Comparison of ENCODE assay signal across 12 cellular contexts in the genomic region with DNA sequence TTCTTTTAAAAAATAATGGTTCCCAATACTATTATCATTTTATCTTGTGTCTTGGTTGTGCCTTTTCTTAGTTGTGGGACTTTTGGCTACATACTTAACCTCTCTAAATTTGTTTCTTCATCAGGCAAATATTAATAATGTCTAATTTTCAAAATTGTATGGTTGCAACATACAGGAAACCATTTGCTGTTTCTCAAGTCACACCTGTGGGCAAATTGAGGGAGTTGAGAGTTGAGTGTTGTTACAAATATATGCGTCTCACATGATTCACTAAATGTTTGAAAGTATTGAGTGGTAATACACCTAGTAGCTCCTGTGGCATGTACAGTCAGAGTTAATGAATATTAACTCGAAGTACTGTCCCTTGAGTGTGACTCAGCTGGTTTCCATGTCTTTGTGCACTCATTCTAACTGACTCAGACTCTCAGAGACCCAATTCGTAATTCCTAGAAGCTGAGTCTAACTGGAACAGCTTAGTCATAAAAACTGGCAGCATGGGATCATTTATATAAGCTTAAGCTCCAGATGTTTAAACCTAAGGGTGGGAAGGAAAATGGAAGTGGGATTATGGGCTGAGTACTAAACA.
DNase-seq lines count a peak whose midpoint lies in the region; TF ChIP-seq lines count a peak whose summit lies in the region.
"Had no signal": no experiment of that assay in that cellular context is flagged by ENCODE, and none has a peak within 500 bp of the region (broad histone marks: within the 10 kb centered on the region; RNA-seq: fewer than 3 reads in every experiment).

No MANE protein-coding gene starts in this region.

- peak overlapping the region; percentile 95 for H3K27ac ChIP-seq in ACC112 (ENCODE audit: low read depth, low read length)
- no peak overlapping the region for H3K27ac ChIP-seq in hepatocyte
- H3K27ac ChIP-seq: BLaER1, cardiac muscle cell, KMS-11 had no signal

- H3K36me3 ChIP-seq in ACC112 (ENCODE audit: insufficient read depth, low read length) = no peaks in the 10 kb centered on the region
- no peaks in the 10 kb centered on the region for H3K36me3 ChIP-seq in hepatocyte (replicated peaks; ENCODE audit: insufficient read depth, low read depth)
- H3K36me3 ChIP-seq: BLaER1, cardiac muscle cell had no signal

- H2AFZ ChIP-seq in ACC112 (ENCODE audit: low read length, unreplicated experiment) (peak overlapping the region; percentile 20), hepatocyte (no peak overlapping the region)

- peaks cover 11% of the 10 kb centered on the region for H3K4me1 ChIP-seq in ACC112 (ENCODE audit: control insufficient read depth, insufficient read depth, low read length, unreplicated experiment)
- no peaks in the 10 kb centered on the region for H3K4me1 ChIP-seq in hepatocyte (ENCODE audit: insufficient read depth)
- H3K4me1 ChIP-seq: BLaER1 had no signal

- peak overlapping the region; percentile 13; the same call in 1 of the 2 replicates for H3K4me3 ChIP-seq in ACC112 (ENCODE audit: low read depth, low read length)
- H3K4me3 ChIP-seq in HFF-Myc (replicated peaks; ENCODE audit: low read depth, low read length) = no peak overlapping the region
- no peak overlapping the region for H3K4me3 ChIP-seq in hepatocyte
- H3K4me3 ChIP-seq: BLaER1, cardiac muscle cell had no signal

- no peak overlapping the region for H3K4me2 ChIP-seq in hepatocyte
- H3K4me2 ChIP-seq: BLaER1, KMS-11 had no signal

- H4K20me1 ChIP-seq in hepatocyte (ENCODE audit: insufficient read depth, poor library complexity, severe bottlenecking) = no peaks in the 10 kb centered on the region
- H4K20me1 ChIP-seq: BLaER1 had no signal

- no peaks in the 10 kb centered on the region for H3K9me3 ChIP-seq in hepatocyte (ENCODE audit: low read depth)
- H3K9me3 ChIP-seq: BLaER1 had no signal

- H3K9me2 ChIP-seq in hepatocyte (replicated peaks; ENCODE audit: insufficient read depth) = no peaks in the 10 kb centered on the region

- DNase-seq in HFF-Myc (ENCODE audit: extremely low read depth, low read depth) = peak; percentile 99
- peak; percentile 98 for DNase-seq in amniotic stem cell (lab: John Stamatoyannopoulos, UW)
- peak; percentile 54 for DNase-seq in hepatocyte (ENCODE audit: low spot score)
- no peak for DNase-seq in DMS79 treated with DMSO at 0.1 percent for 48 hours (lab: John Stamatoyannopoulos, UW)
- DNase-seq in SHP77 (lab: John Stamatoyannopoulos, UW) = no peak
- no peak for DNase-seq in SKM-1 treated with dmso at 0.1 percent for 144 hours (lab: John Stamatoyannopoulos, UW; ENCODE audit: unreplicated experiment)
- DNase-seq in NCI-H446 treated with DMSO at 0.1 percent for 48 hours (lab: John Stamatoyannopoulos, UW) = no peak
- DNase-seq: head of caudate nucleus had no signal

- 71% methylated on average over 3 of the region's 3 CpGs for WGBS in hepatocyte (ENCODE audit: low lambda C conversion rate, missing lambda C conversion rate)

- H3K27me3 ChIP-seq in ACC112 (ENCODE audit: insufficient read depth, low read length) = no peaks in the 10 kb centered on the region
- H3K27me3 ChIP-seq in hepatocyte = no peaks in the 10 kb centered on the region
- H3K27me3 ChIP-seq: BLaER1, cardiac muscle cell had no signal

- TF ChIP-seq CTCF in HFF-Myc (IDR thresholded peaks at IDR 0.05; ENCODE audit: low read depth, low read length, missing control alignments) = no peak
- no peak for TF ChIP-seq CTCF in hepatocyte (IDR thresholded peaks at IDR 0.05; ENCODE audit: poor library complexity)

- H3K79me2 ChIP-seq in ACC112 (ENCODE audit: control insufficient read depth, insufficient read depth, low read length, unreplicated experiment) (no peaks in the 10 kb centered on the region), hepatocyte (no peaks in the 10 kb centered on the region)

Comparison
In these comparisons a context has a peak if more than half of its experiments do, and no peak if none do; other contexts are left out.
1. DNase-seq: peak in HFF-Myc (single experiment), amniotic stem cell (single experiment) and hepatocyte (single experiment); none in DMS79 treated with DMSO at 0.1 percent for 48 hours (single experiment), SHP77 (0 of 2), SKM-1 treated with dmso at 0.1 percent for 144 hours (single experiment) and NCI-H446 treated with DMSO at 0.1 percent for 48 hours (single experiment).